ENCODE assay signal across 9 cellular contexts in the genomic region with DNA sequence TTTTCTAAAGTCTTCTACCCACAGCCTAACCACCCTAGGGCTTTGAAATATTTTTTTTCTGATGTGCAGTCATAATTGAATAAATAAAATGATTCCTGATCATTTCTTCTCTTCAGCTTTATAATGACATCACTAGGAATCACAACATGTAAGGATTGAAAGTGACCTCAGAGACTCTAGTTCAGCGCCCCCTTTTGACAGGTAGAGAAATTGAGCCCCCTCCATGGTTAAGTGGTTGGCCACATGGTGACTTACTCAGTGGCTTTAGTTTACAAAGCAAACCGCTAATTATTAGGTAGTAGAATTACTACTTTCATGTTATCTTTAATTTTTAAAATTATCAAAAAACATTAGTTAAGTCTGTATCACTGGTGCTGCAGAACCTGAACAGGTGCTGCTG. TPM values are rescaled to one million over a fixed set of nuclear protein-coding genes. Genes with fewer than 3 reads are reported as not detected.
DNase-seq lines count a peak whose midpoint lies in the region; ATAC-seq and TF ChIP-seq lines count a peak whose summit lies in the region.
"Had no signal": no experiment of that assay in that cellular context is flagged by ENCODE, and none has a peak within 500 bp of the region (broad histone marks: within the 10 kb centered on the region; RNA-seq: fewer than 3 reads in every experiment).

No MANE protein-coding gene starts in this region.

- CTCF ChIA-PET in AG04449 (lab: Yijun Ruan, JAX) = interaction anchor here (1.2 to 9.6 kb wide), 15 partner anchors 9 to 142 kb away, joined by 3 to 305 read pairs (median 30); a partner anchor contains a TSS

- peak; percentile 2 for TF ChIP-seq CTCF in AG04449 (IDR thresholded peaks at IDR 0.05; ENCODE audit: insufficient read depth, low read length, missing control alignments)
- TF ChIP-seq CTCF in GM13976 (IDR thresholded peaks at IDR 0.05; ENCODE audit: borderline replicate concordance, control extremely low read depth, extremely low read depth, insufficient read depth, missing control alignments) = peak; percentile 48
- peak; percentile 46 for TF ChIP-seq CTCF in OCI-LY3 (IDR thresholded peaks at IDR 0.05; ENCODE audit: low read depth, low read length)
- TF ChIP-seq CTCF in fibroblast of villous mesenchyme (IDR thresholded peaks at IDR 0.05; ENCODE audit: insufficient read depth, low read depth, low read length) = peak; percentile 47
- TF ChIP-seq CTCF in tibial nerve (IDR thresholded peaks at IDR 0.05) = peak in 2 of 5 experiments; percentile 11 to 19

- no peak for TF ChIP-seq EP300 in tibial nerve (IDR thresholded peaks at IDR 0.05)

- no peak overlapping the region for H2AFZ ChIP-seq in OCI-LY3 (ENCODE audit: low read depth, low read length)

- no peak overlapping the region for H3K4me3 ChIP-seq in AG04449 (ENCODE audit: low read depth, low read length)
- no peak overlapping the region for H3K4me3 ChIP-seq in OCI-LY3 (ENCODE audit: low read length)
- H3K4me3 ChIP-seq in fibroblast of villous mesenchyme (ENCODE audit: low read depth, low read length) = no peak overlapping the region
- no peak overlapping the region for H3K4me3 ChIP-seq in tibial nerve
- no peak overlapping the region for H3K4me3 ChIP-seq in effector memory CD4-positive, alpha-beta T cell (ENCODE audit: insufficient read depth, low read depth, low read length, poor library complexity, severe bottlenecking)
- H3K4me3 ChIP-seq: SK-N-MC had no signal

- no peaks in the 10 kb centered on the region for H4K20me1 ChIP-seq in OCI-LY3 (ENCODE audit: insufficient read depth, low read length)

- no peaks in the 10 kb centered on the region for H3K79me2 ChIP-seq in OCI-LY3 (ENCODE audit: low read length)

- H3K9me3 ChIP-seq in OCI-LY3 (ENCODE audit: insufficient read depth, low read length) (no peaks in the 10 kb centered on the region), tibial nerve (no peaks in the 10 kb centered on the region)
- no peaks in the 10 kb centered on the region for H3K9me3 ChIP-seq in effector memory CD4-positive, alpha-beta T cell (ENCODE audit: control insufficient read depth, low read length)

- no peak for TF ChIP-seq POLR2A in tibial nerve (IDR thresholded peaks at IDR 0.05)

- ATAC-seq in HG02610 (IDR thresholded peaks at IDR 0.05; ENCODE audit: unreplicated experiment) = no peak

- DNase-seq in AG04449 (ENCODE audit: low read depth, low spot score) (no peak), GM13976 (ENCODE audit: low spot score) (peak; percentile 32), fibroblast of villous mesenchyme (ENCODE audit: low read depth) (peak; percentile 27), tibial nerve (ENCODE audit: low spot score in 2 of 2) (no peak)
- DNase-seq in effector memory CD4-positive, alpha-beta T cell = no peak
- DNase-seq in stimulated activated CD4-positive, alpha-beta T cell treated with anti-CD3 and anti-CD28 coated beads, Interleukin-1b, Interleukin-23, amount 100 ng/mL, for 48 hours = no peak

- POLR2A ChIA-PET in AG04449 (lab: Yijun Ruan, JAX) = no interaction called here

- H3K27ac ChIP-seq in OCI-LY3 (ENCODE audit: low read length) = no peak overlapping the region
- no peak overlapping the region for H3K27ac ChIP-seq in tibial nerve
- no peak overlapping the region for H3K27ac ChIP-seq in effector memory CD4-positive, alpha-beta T cell (ENCODE audit: insufficient read depth, low read length, poor library complexity, severe bottlenecking)
- H3K27ac ChIP-seq: SK-N-MC had no signal

- 0 out of 2 replicates have a peak, but pooled peaks cover 5% of the 10 kb centered on the region for H3K4me1 ChIP-seq in OCI-LY3 (ENCODE audit: low read length)
- H3K4me1 ChIP-seq in tibial nerve = no peaks in the 10 kb centered on the region
- H3K4me1 ChIP-seq in effector memory CD4-positive, alpha-beta T cell (ENCODE audit: control insufficient read depth, insufficient read depth, low read length, poor library complexity, severe bottlenecking) = no peaks in the 10 kb centered on the region

- WGBS in tibial nerve, 2 donors = 42 to 56% methylated on average over 2 of the region's 2 CpGs

- no peak overlapping the region for H3K4me2 ChIP-seq in OCI-LY3 (ENCODE audit: low read length)

- H3K27me3 ChIP-seq in OCI-LY3 (ENCODE audit: low read depth, low read length) = no peaks in the 10 kb centered on the region
- H3K27me3 ChIP-seq in tibial nerve = no peaks in the 10 kb centered on the region
- H3K27me3 ChIP-seq in effector memory CD4-positive, alpha-beta T cell (replicated peaks; ENCODE audit: control insufficient read depth, insufficient read depth, low read length, poor library complexity, severe bottlenecking) = no peaks in the 10 kb centered on the region

- H3K36me3 ChIP-seq in OCI-LY3 (replicated peaks; ENCODE audit: low read depth, low read length) = no peaks in the 10 kb centered on the region
- no peaks in the 10 kb centered on the region for H3K36me3 ChIP-seq in tibial nerve
- no peaks in the 10 kb centered on the region for H3K36me3 ChIP-seq in effector memory CD4-positive, alpha-beta T cell (ENCODE audit: control insufficient read depth, insufficient read depth, low read length)

- in situ Hi-C loops in GM13976 (cut with MboI; ENCODE audit: low sequenced_read_pairs, unreplicated experiment) = loop anchor here (10.0 kb wide), 1 partner anchor 141 kb away; no protein-coding TSS in a partner anchor

- H3K9ac ChIP-seq in OCI-LY3 (ENCODE audit: low read length) = no peak overlapping the region

RNA-seq across cellular contexts. Expression of a gene that starts 13.3 kb away (rescaled TPM):
- 0.43 and 0.64 TPM in 2 replicates for total RNA-seq in fibroblast of villous mesenchyme
- 1 to 10 TPM in 1 of 4 donors, under 1 TPM in 3; 0.39 to 2.2 (median 0.61) TPM for total RNA-seq in tibial nerve

Comparison
In these comparisons a context has a peak if more than half of its experiments do, and no peak if none do; other contexts are left out.
1. DNase-seq: peak in GM13976 (single experiment) and fibroblast of villous mesenchyme (single experiment); none in AG04449 (single experiment), tibial nerve (0 of 2), effector memory CD4-positive, alpha-beta T cell (0 of 3) and stimulated activated CD4-positive, alpha-beta T cell treated with anti-CD3 and anti-CD28 coated beads, Interleukin-1b, Interleukin-23, amount 100 ng/mL, for 48 hours (single experiment).